In the genomic region with DNA sequence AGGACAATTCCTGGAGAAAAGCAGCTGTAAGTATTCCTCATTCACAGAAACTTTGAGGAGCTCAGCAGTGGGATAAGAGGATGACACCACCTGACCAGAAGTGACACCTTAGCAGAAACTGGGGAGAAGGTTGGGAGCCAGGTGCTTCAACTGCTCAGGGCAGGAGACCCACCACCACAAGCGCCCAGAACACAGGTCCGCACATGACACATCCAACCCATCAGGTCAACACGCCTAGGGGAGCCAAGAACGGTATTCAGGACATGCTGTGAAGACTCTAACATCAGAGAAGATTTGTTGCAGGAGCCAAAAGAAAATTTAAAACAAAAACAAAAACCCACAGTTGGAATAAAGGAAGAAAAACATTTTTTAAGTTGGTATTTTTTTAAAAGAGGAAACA, we compare ENCODE assay signal across 1 cellular context.
TF ChIP-seq lines count a peak whose summit lies in the region.

No MANE protein-coding gene starts in this region.

TF ChIP-seq in endothelial cell of umbilical vein, 7 proteins besides CTCF, POLR2A, EP300 and RAD21:
- TF ChIP-seq EZH2 (IDR thresholded peaks at IDR 0.05; ENCODE audit: borderline replicate concordance, low read depth, low read length, severe bottlenecking): no peak
- TF ChIP-seq POLR2AphosphoS5 (IDR thresholded peaks at IDR 0.05; ENCODE audit: insufficient read depth, low read depth, low read length): no peak
- no peak for TF ChIP-seq MYC (IDR thresholded peaks at IDR 0.05; ENCODE audit: low read depth, low read length)
- no peak for TF ChIP-seq GATA2 (IDR thresholded peaks at IDR 0.05; ENCODE audit: insufficient read depth, insufficient read length, low read depth, low read length)
- TF ChIP-seq FOS (IDR thresholded peaks at IDR 0.05; ENCODE audit: borderline replicate concordance, insufficient read depth, low read length): no peak
- no peak for TF ChIP-seq JUN (IDR thresholded peaks at IDR 0.05; ENCODE audit: borderline replicate concordance, insufficient read depth, insufficient read length, low read depth)
- TF ChIP-seq, protein P1, sequence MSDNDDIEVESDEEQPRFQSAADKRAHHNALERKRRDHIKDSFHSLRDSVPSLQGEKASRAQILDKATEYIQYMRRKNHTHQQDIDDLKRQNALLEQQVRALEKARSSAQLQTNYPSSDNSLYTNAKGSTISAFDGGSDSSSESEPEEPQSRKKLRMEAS (IDR thresholded peaks at IDR 0.05; ENCODE audit: insufficient read depth, insufficient read length): no peak
